ENCODE assay signal across 8 cellular contexts in genomic region chr20:34362502-34363061, GRCh38. TPM values are rescaled to one million over a fixed set of nuclear protein-coding genes. Genes with fewer than 3 reads are reported as not detected.
DNase-seq lines count a peak whose midpoint lies in the region; ATAC-seq and TF ChIP-seq lines count a peak whose summit lies in the region.

No MANE protein-coding gene starts in this region.

- peak overlapping the region; percentile 98 for H3K9ac ChIP-seq in mesenchymal stem cell (ENCODE audit: low read length)

- H2BK12ac ChIP-seq in mesenchymal stem cell (ENCODE audit: low read length in 2 of 2), result no peak overlapping the region

- 67 to 70% methylated on average over 8 of the region's 8 CpGs for WGBS in heart right ventricle, 2 donors
- 68% methylated on average over 6 of the region's 8 CpGs for WGBS in mesenchymal stem cell
- 60% methylated on average over 8 of the region's 8 CpGs for WGBS in urinary bladder

- peaks cover 22% of the 10 kb centered on the region for H3K36me3 Mint-ChIP-seq in activated naive CD8-positive, alpha-beta T cell treated with anti-CD3 and anti-CD28 coated beads for 36 hours

- H3K79me1 ChIP-seq in mesenchymal stem cell (replicated peaks; ENCODE audit: low read length, poor library complexity, severe bottlenecking), result no peaks in the 10 kb centered on the region

- H2BK120ac ChIP-seq in mesenchymal stem cell (ENCODE audit: low read depth, low read length), result no peak overlapping the region

- H3K4me1 ChIP-seq in heart right ventricle (peaks cover 3 to 44% (median 38%) of the 10 kb centered on the region in 9 donors), mesenchymal stem cell (ENCODE audit: control insufficient read depth, insufficient read depth, low read depth, low read length) (peaks cover 17% of the 10 kb centered on the region), urinary bladder (ENCODE audit: insufficient read depth) (peaks cover 4% of the 10 kb centered on the region)

- peak overlapping the region; percentile 67 for H2BK15ac ChIP-seq in mesenchymal stem cell (ENCODE audit: low read depth, poor library complexity, severe bottlenecking)

- no peaks in the 10 kb centered on the region for H3K27me3 ChIP-seq in heart right ventricle
- H3K27me3 ChIP-seq in mesenchymal stem cell (ENCODE audit: control insufficient read depth in 1 of 2, insufficient read depth in 1 of 2, low read length in 2 of 2), result no peaks in the 10 kb centered on the region

- intact Hi-C loops in heart right ventricle (cut with DNase I), result no loop called here
- intact Hi-C loops in Right ventricle myocardium superior (cut with DNase I), result no loop called here

- no peak for DNase-seq in heart right ventricle
- DNase-seq in Right ventricle myocardium superior, result no peak
- DNase-seq in activated naive CD8-positive, alpha-beta T cell treated with anti-CD3 and anti-CD28 coated beads for 36 hours, result no peak
- no peak for DNase-seq in mesenchymal stem cell
- DNase-seq in T-helper 9 cell, result no peak
- no peak for DNase-seq in cortex of kidney (lab: John Stamatoyannopoulos, UW)
- DNase-seq in DMS153 treated with DMSO at 0.1 percent for 48 hours (lab: John Stamatoyannopoulos, UW; ENCODE audit: unreplicated experiment), result no peak

- TF ChIP-seq CTCF in heart right ventricle (IDR thresholded peaks at IDR 0.05), result no peak

- H3K23ac ChIP-seq in mesenchymal stem cell (ENCODE audit: low read length in 2 of 2), result no peak overlapping the region

- H3K27me3 Mint-ChIP-seq in activated naive CD8-positive, alpha-beta T cell treated with anti-CD3 and anti-CD28 coated beads for 36 hours, result no peaks in the 10 kb centered on the region

- no peak overlapping the region for H2AFZ ChIP-seq in mesenchymal stem cell (ENCODE audit: low read depth, low read length)

- H3K36me3 ChIP-seq in heart right ventricle (peaks cover 0 to 5% (median 0%) of the 10 kb centered on the region in 9 donors), mesenchymal stem cell (ENCODE audit: control insufficient read depth in 1 of 2, insufficient read depth in 2 of 2, low read depth in 1 of 2, low read length in 2 of 2) (peaks cover 0 to 18% of the 10 kb centered on the region in 2 experiments), urinary bladder (ENCODE audit: insufficient read depth) (no peaks in the 10 kb centered on the region)

- H3K4me3 Mint-ChIP-seq in activated naive CD8-positive, alpha-beta T cell treated with anti-CD3 and anti-CD28 coated beads for 36 hours, result peak overlapping the region; percentile 98

- H3K9me3 ChIP-seq in heart right ventricle (no peaks in the 10 kb centered on the region), mesenchymal stem cell (ENCODE audit: control insufficient read depth, low read length) (no peaks in the 10 kb centered on the region)

- peak overlapping the region; percentile 61 for H3K4me2 ChIP-seq in mesenchymal stem cell (ENCODE audit: low read length, poor library complexity, severe bottlenecking)

- peak overlapping the region in 1 of 2 experiments; percentile 8 for H3K18ac ChIP-seq in mesenchymal stem cell (ENCODE audit: low read depth in 1 of 2, low read length in 2 of 2)

- peak overlapping the region; percentile 59 to 97 (median 90) for H3K4me3 ChIP-seq in heart right ventricle
- H3K4me3 ChIP-seq in mesenchymal stem cell (ENCODE audit: insufficient read depth in 1 of 2, low read depth in 1 of 2, low read length in 2 of 2), result peak overlapping the region in 1 of 2 experiments; percentile 88
- peak overlapping the region; percentile 91 for H3K4me3 ChIP-seq in urinary bladder (ENCODE audit: low read depth, low read length)

- no peak overlapping the region for H4K8ac ChIP-seq in mesenchymal stem cell (ENCODE audit: low read length)

- H3K14ac ChIP-seq in mesenchymal stem cell (ENCODE audit: low read length in 2 of 2), result no peak overlapping the region

- H3K9me3 Mint-ChIP-seq in activated naive CD8-positive, alpha-beta T cell treated with anti-CD3 and anti-CD28 coated beads for 36 hours, result no peaks in the 10 kb centered on the region

- no peak overlapping the region for H2BK5ac ChIP-seq in mesenchymal stem cell (ENCODE audit: low read depth, low read length, poor library complexity, severe bottlenecking)

- H2AK5ac ChIP-seq in mesenchymal stem cell (ENCODE audit: low read length, severe bottlenecking), result no peak overlapping the region

- ATAC-seq in heart right ventricle (no peak), Right ventricle myocardium superior (ENCODE audit: poor library complexity) (no peak)

- no peak overlapping the region for H4K91ac ChIP-seq in mesenchymal stem cell (ENCODE audit: low read length)

- H3K27ac Mint-ChIP-seq in activated naive CD8-positive, alpha-beta T cell treated with anti-CD3 and anti-CD28 coated beads for 36 hours, result peak overlapping the region; percentile 98

- H3K4me1 Mint-ChIP-seq in activated naive CD8-positive, alpha-beta T cell treated with anti-CD3 and anti-CD28 coated beads for 36 hours, result peaks cover 23% of the 10 kb centered on the region

- H3K4ac ChIP-seq in mesenchymal stem cell (ENCODE audit: low read depth in 1 of 2, low read length in 2 of 2), result peak overlapping the region in 1 of 2 experiments; percentile 30

- H3K27ac ChIP-seq in heart right ventricle, result peak overlapping the region in 7 of 10 donors; percentile 84 to 98 (median 96)
- H3K27ac ChIP-seq in mesenchymal stem cell (ENCODE audit: low read length, poor library complexity, severe bottlenecking), result no peak overlapping the region
- no peak overlapping the region for H3K27ac ChIP-seq in urinary bladder (ENCODE audit: low read depth)

RNA-seq across cellular contexts. Expression of gene ITCH, which starts 0.5 kb away (rescaled TPM):
- total RNA-seq in heart right ventricle, result 10 to 100 TPM; 34.1 to 47.5 (median 39.6) TPM
- polyA plus RNA-seq in heart right ventricle, result 1 to 10 TPM; 6.7 to 7.7 TPM
- total RNA-seq in Right ventricle myocardium superior, result 39.9 TPM
- 10 to 100 TPM; 45.1 to 55.2 TPM for total RNA-seq in activated naive CD8-positive, alpha-beta T cell treated with anti-CD3 and anti-CD28 coated beads for 36 hours
- 25.4 TPM for polyA plus RNA-seq in mesenchymal stem cell (2013, experiment 1 of 2)
- 25.6 TPM for polyA plus RNA-seq in mesenchymal stem cell (2013, experiment 2 of 2)
- total RNA-seq in urinary bladder, result 113 TPM
- 19.8 TPM for polyA plus RNA-seq in urinary bladder

RNA-seq across cellular contexts. Expression of gene AHCY, which starts 59.4 kb away (rescaled TPM):
- total RNA-seq in heart right ventricle (10 to 100 TPM; 42.3 to 83.9 (median 54.7) TPM), Right ventricle myocardium superior (71.2 TPM), urinary bladder (37.4 TPM)
- polyA plus RNA-seq in heart right ventricle (10 to 100 TPM; 64.7 to 81.1 TPM), urinary bladder (104 TPM)
- 100 to 1,000 TPM; 245 to 254 TPM for total RNA-seq in activated naive CD8-positive, alpha-beta T cell treated with anti-CD3 and anti-CD28 coated beads for 36 hours
- 99.0 TPM for polyA plus RNA-seq in mesenchymal stem cell (2013, experiment 1 of 2)
- polyA plus RNA-seq in mesenchymal stem cell (2013, experiment 2 of 2), result 96.2 TPM

Comparison
In these comparisons a context has a peak if more than half of its experiments do, and no peak if none do; other contexts are left out.
1. H3K27ac ChIP-seq: peak in heart right ventricle (7 of 10); none in mesenchymal stem cell (single experiment) and urinary bladder (single experiment).